ENCODE assay signal across 1 cellular context in the genomic region with DNA sequence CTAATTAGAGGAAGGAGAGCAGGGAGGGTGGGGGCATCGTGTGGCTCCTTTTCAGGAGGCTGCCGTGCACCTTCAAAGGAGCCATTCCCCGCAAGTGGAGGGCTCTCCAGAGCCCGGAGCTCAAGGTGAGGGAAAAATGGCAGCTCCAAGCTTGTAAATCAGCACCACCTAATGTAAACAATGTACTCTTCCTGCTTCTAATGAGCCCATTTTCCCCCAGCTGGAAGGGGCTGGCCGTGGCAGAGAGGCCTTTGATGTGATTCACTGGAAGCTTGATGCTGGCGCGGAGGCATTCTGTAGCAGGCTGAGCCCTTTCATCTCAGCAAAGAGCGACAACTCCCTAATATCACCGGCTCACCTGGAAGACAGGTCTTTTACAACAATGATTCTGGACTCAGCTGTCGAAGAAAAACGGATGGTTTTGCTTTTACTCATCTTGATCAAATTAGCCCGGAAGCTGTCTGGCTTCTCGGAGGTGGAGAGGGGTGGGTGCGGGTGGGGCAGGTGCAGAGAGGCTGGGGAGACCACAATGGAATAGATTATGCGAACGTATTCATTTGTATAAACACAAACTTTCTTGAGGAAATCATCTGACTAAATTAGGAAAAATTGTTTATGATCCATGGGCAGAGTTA.
TF ChIP-seq lines count a peak whose summit lies in the region.

No MANE protein-coding gene starts in this region.

TF ChIP-seq in HEK293, 187 proteins besides CTCF, POLR2A, EP300 and RAD21:
- TF ChIP-seq TCF7L2 (IDR thresholded peaks at IDR 0.05; ENCODE audit: borderline replicate concordance, low read depth, low read length) (peak; percentile 37; the same call in 1 of the 2 replicates), PBX3 (CRISPR knock-in tag; IDR thresholded peaks at IDR 0.05) (no peak)
